In genomic region chr1:175713386-175713785, GRCh38 we compare ENCODE assay signal across 30 cellular contexts. TPM values are rescaled to one million over a fixed set of nuclear protein-coding genes. Genes with fewer than 3 reads are reported as not detected.
"Had no signal": no experiment of that assay in that cellular context is flagged by ENCODE, and none has a peak within 500 bp of the region (broad histone marks: within the 10 kb centered on the region; RNA-seq: fewer than 3 reads in every experiment).

No MANE protein-coding gene starts in this region.

- H3K27me3 Mint-ChIP-seq: activated B cell treated with CpG ODN at 0.5 μM for 24 hours, T-helper 17 cell had no signal

- H3K36me3 ChIP-seq: esophagus muscularis mucosa, gastrocnemius medialis, heart left ventricle, WERI-Rb-1 had no signal

- H3K4me1 Mint-ChIP-seq: activated B cell treated with CpG ODN at 0.5 μM for 24 hours; activated T-helper 17 cell treated with anti-CD3 and anti-CD28 coated beads, Interleukin-2, amount 50 U/mL, for 72 hours had no signal

- H3K36me3 Mint-ChIP-seq: activated naive CD8-positive, alpha-beta T cell had no signal

- H3K27ac ChIP-seq: body of pancreas, esophagus muscularis mucosa, foreskin keratinocyte, gastrocnemius medialis, heart left ventricle, WERI-Rb-1 had no signal

- H3K4me1 ChIP-seq: body of pancreas, esophagus muscularis mucosa, foreskin keratinocyte, gastrocnemius medialis, heart left ventricle had no signal

- H3K27ac Mint-ChIP-seq: activated B cell treated with CpG ODN at 0.5 μM for 24 hours; activated CD8-positive, alpha-beta T cell treated with anti-CD3 and anti-CD28 coated beads for 36 hours; activated naive CD8-positive, alpha-beta T cell; activated T-helper 17 cell treated with anti-CD3 and anti-CD28 coated beads, Interleukin-2, amount 50 U/mL, for 72 hours; T-helper 17 cell; T-helper 2 cell treated with Interferon-gamma antibody and Interleukin-4, amounts not matched to agents 5 μg/mL and 100 μg/mL, for 36 hours had no signal

- H3K27me3 ChIP-seq: body of pancreas, esophagus muscularis mucosa, foreskin keratinocyte, gastrocnemius medialis, heart left ventricle had no signal

- H3K9me3 ChIP-seq: body of pancreas, gastrocnemius medialis, heart left ventricle had no signal

- H3K9me3 Mint-ChIP-seq: activated B cell treated with CpG ODN at 0.5 μM for 24 hours; activated CD8-positive, alpha-beta T cell treated with anti-CD3 and anti-CD28 coated beads for 36 hours; activated T-cell treated with anti-CD3 and anti-CD28 coated beads, Interleukin-2, amount 50 U/mL, for 4 hours; activated T-helper 17 cell treated with anti-CD3 and anti-CD28 coated beads, Interleukin-2, amount 50 U/mL, for 72 hours; T-helper 2 cell treated with Interferon-gamma antibody and Interleukin-4, amounts not matched to agents 5 μg/mL and 100 μg/mL, for 36 hours had no signal

- H3K4me3 ChIP-seq: body of pancreas, esophagus muscularis mucosa, gastrocnemius medialis, heart left ventricle had no signal

- DNase-seq: activated B cell treated with CpG ODN at 0.5 μM for 24 hours; activated CD4-positive, alpha-beta T cell treated with anti-CD3 and anti-CD28 coated beads for 48 hours; activated CD4-positive, alpha-beta T cell treated with anti-CD3 and anti-CD28 coated beads, Interleukin-2, amount 50 U/mL, for 1 hour; activated CD4-positive, alpha-beta T cell treated with anti-CD3 and anti-CD28 coated beads, Interleukin-2, amount 50 U/mL, for 48 hours; activated CD8-positive, alpha-beta memory T cell treated with anti-CD3 and anti-CD28 coated beads for 24 hours; activated CD8-positive, alpha-beta T cell treated with anti-CD3 and anti-CD28 coated beads for 36 hours; activated effector memory CD4-positive, alpha-beta T cell treated with Interleukin-2 at 50 U/mL for 16 hours; activated gamma-delta T cell treated with Interleukin-2 at 50 U/mL for 16 hours; activated naive CD4-positive, alpha-beta T cell treated with anti-CD3 and anti-CD28 coated beads, Interleukin-2, amount 50 U/mL, for 16 hours; activated naive CD4-positive, alpha-beta T cell treated with Interleukin-2 at 50 U/mL for 16 hours; activated T-cell treated with anti-CD3 and anti-CD28 coated beads, Interleukin-2, amount 50 U/mL, for 4 hours; amniotic stem cell; anterior cingulate cortex; body of pancreas; cortex of kidney; dermis blood vessel endothelial cell; effector CD4-positive, alpha-beta T cell; erythroblast; foreskin keratinocyte; gastrocnemius medialis; glutamatergic neuron; heart left ventricle; T-helper 17 cell; T1000 had no signal

- H3K4me3 Mint-ChIP-seq: activated B cell treated with CpG ODN at 0.5 μM for 24 hours; activated CD8-positive, alpha-beta T cell treated with anti-CD3 and anti-CD28 coated beads for 36 hours; activated naive CD8-positive, alpha-beta T cell; activated T-cell treated with anti-CD3 and anti-CD28 coated beads, Interleukin-2, amount 50 U/mL, for 4 hours; activated T-helper 17 cell treated with anti-CD3 and anti-CD28 coated beads, Interleukin-2, amount 50 U/mL, for 72 hours; T-helper 17 cell; T-helper 2 cell treated with Interferon-gamma antibody and Interleukin-4, amounts not matched to agents 5 μg/mL and 100 μg/mL, for 36 hours had no signal

RNA-seq across cellular contexts. Expression of gene TNR, which starts 30.0 kb away (rescaled TPM):
- total RNA-seq: activated CD8-positive, alpha-beta T cell treated with anti-CD3 and anti-CD28 coated beads for 36 hours; activated T-cell treated with anti-CD3 and anti-CD28 coated beads, Interleukin-2, amount 50 U/mL, for 4 hours; activated T-helper 17 cell treated with anti-CD3 and anti-CD28 coated beads, Interleukin-2, amount 50 U/mL, for 72 hours; chondrocyte; dermis blood vessel endothelial cell; foreskin keratinocyte; gastrocnemius medialis had no signal
- polyA plus RNA-seq: foreskin keratinocyte had no signal
